ENCODE assay signal across 8 cellular contexts in the genomic region with DNA sequence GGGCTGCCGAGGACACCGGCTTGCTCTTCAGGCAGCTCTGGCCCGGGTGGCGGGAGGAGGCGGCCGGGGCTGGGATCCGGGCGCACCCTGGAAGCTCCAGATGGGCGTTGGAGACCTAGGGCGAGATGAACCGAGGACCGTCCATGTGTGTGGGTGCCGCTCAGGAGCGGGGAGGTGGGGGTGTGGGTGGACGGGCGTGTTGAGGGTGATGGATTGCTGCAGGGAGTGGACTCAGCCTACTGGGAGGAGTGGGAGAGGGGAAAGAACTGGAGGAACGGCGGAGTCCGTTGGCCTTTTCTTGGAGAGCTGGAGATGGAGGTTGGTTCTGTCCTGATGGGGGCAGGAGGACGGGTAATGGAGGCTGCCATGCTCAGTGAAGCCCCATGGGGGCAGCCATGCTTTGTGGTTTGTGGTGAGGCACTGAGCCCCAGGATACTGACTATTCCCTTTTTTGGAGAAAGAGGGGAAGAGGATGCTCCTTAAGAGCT. TPM values are rescaled to one million over a fixed set of nuclear protein-coding genes. Genes with fewer than 3 reads are reported as not detected.
A peak's percentile ranks its signal among the peaks of the same experiment; 100 is the strongest.
DNase-seq lines count a peak whose midpoint lies in the region; ATAC-seq and TF ChIP-seq lines count a peak whose summit lies in the region.

No MANE protein-coding gene starts in this region.

- no peak overlapping the region for H2AFZ ChIP-seq in PC-3 (ENCODE audit: low read length)

- no peak for TF ChIP-seq EP300 in sigmoid colon (IDR thresholded peaks at IDR 0.05)

- TF ChIP-seq CTCF in GM12864 (IDR thresholded peaks at IDR 0.05; ENCODE audit: low read depth, low read length, missing control alignments) (peak; percentile 12), PC-3 (conservative IDR thresholded peaks at IDR 0.05; ENCODE audit: low read depth, low read length) (peak; percentile 23; the same call in 1 of the 2 replicates), natural killer cell (IDR thresholded peaks at IDR 0.05) (no peak), sigmoid colon (IDR thresholded peaks at IDR 0.05) (peak in 1 of 4 experiments; percentile 7)

- 14 to 15% methylated on average over 20 of the region's 20 CpGs for WGBS in sigmoid colon, 2 donors

- H3K27me3 ChIP-seq in PC-3 (ENCODE audit: low read length) (no peaks in the 10 kb centered on the region), sigmoid colon (peaks cover 19 to 75% (median 55%) of the 10 kb centered on the region in 3 donors)

- peak; percentile 12 to 26 for DNase-seq in AML-193 (lab: John Stamatoyannopoulos, UW)
- no peak for DNase-seq in GM12864 (ENCODE audit: low read depth)
- no peak for DNase-seq in PC-3
- DNase-seq in ecto neural progenitor cell (ENCODE audit: low spot score), result peak; percentile 80
- DNase-seq in natural killer cell, result no peak
- no peak for DNase-seq in sigmoid colon

- peaks cover 32 to 39% of the 10 kb centered on the region in 2 donors for H3K27me3 Mint-ChIP-seq in natural killer cell (ENCODE audit: low read depth in 2 of 2)

- CTCF ChIA-PET in PC-3 (lab: Charles Lee), result interaction anchor here (1.0 kb wide), 1 partner anchor 316 kb away, joined by 4 read pairs; no protein-coding TSS in a partner anchor

- no peaks in the 10 kb centered on the region for H3F3A ChIP-seq in PC-3 (ENCODE audit: low read length, unreplicated experiment)

- no peak overlapping the region for H3K27ac Mint-ChIP-seq in natural killer cell

- no peaks in the 10 kb centered on the region for H3K4me1 ChIP-seq in PC-3 (ENCODE audit: insufficient read depth, low read length)
- H3K4me1 ChIP-seq in sigmoid colon, result peaks cover 0 to 13% (median 11%) of the 10 kb centered on the region in 4 donors

- H3K79me2 ChIP-seq in PC-3 (ENCODE audit: low read length), result no peaks in the 10 kb centered on the region

- TF ChIP-seq POLR2A in sigmoid colon (IDR thresholded peaks at IDR 0.05), result no peak

- H3K4me3 ChIP-seq in GM12864 (ENCODE audit: low read depth, low read length) (no peak overlapping the region), PC-3 (ENCODE audit: low read length) (no peak overlapping the region), sigmoid colon (no peak overlapping the region)

- H3K9me3 Mint-ChIP-seq in natural killer cell, result no peaks in the 10 kb centered on the region

- no TSS peak for BruUV-seq in PC-3 (replicated peaks; lab: Mats Ljungman, UMichigan)

- no peaks in the 10 kb centered on the region for H3K36me3 Mint-ChIP-seq in natural killer cell

- no peak for ATAC-seq in PC-3
- ATAC-seq in natural killer cell, result no peak
- ATAC-seq in HG03135 (IDR thresholded peaks at IDR 0.05; ENCODE audit: unreplicated experiment), result no peak
- ATAC-seq in GM21447 (IDR thresholded peaks at IDR 0.05; ENCODE audit: unreplicated experiment), result no peak

- intact Hi-C loops in PC-3 (cut with micrococcal nuclease) (loop anchor here (10.0 kb wide), 1 partner anchor 312 kb away; no protein-coding TSS in a partner anchor), natural killer cell (cut with micrococcal nuclease) (loop anchor here (1.0 to 10.0 kb wide), 3 partner anchors 180 to 372 kb away; no protein-coding TSS in a partner anchor), sigmoid colon (cut with DNase I) (loop anchor here (5.0 kb wide), 1 partner anchor 179 kb away; no protein-coding TSS in a partner anchor)

- H3K36me3 ChIP-seq in PC-3 (ENCODE audit: low read depth, low read length), result no peaks in the 10 kb centered on the region
- peaks cover 0 to 25% (median 0%) of the 10 kb centered on the region in 4 donors for H3K36me3 ChIP-seq in sigmoid colon

- H3K9ac ChIP-seq in PC-3 (ENCODE audit: low read length), result no peak overlapping the region

- H3K4me1 Mint-ChIP-seq in natural killer cell, result peaks cover 10 to 23% of the 10 kb centered on the region in 2 donors

- POLR2A ChIA-PET in PC-3 (lab: Charles Lee; ENCODE audit: unreplicated experiment), result no interaction called here

- H3K9me2 ChIP-seq in PC-3 (replicated peaks; ENCODE audit: low read length), result no peaks in the 10 kb centered on the region

- H3K4me2 ChIP-seq in PC-3 (ENCODE audit: low read length), result no peak overlapping the region

- H3K4me3 Mint-ChIP-seq in natural killer cell, result peak overlapping the region; percentile 62

- no peaks in the 10 kb centered on the region for H3K9me3 ChIP-seq in PC-3 (ENCODE audit: low read length)
- no peaks in the 10 kb centered on the region for H3K9me3 ChIP-seq in sigmoid colon

- no peak overlapping the region for H3K27ac ChIP-seq in PC-3 (ENCODE audit: low read length)
- H3K27ac ChIP-seq in sigmoid colon, result no peak overlapping the region

- no peaks in the 10 kb centered on the region for H4K20me1 ChIP-seq in PC-3 (ENCODE audit: low read length)

RNA-seq across cellular contexts. Expression of gene HIF1AN, which starts 27.1 kb away (rescaled TPM):
- total RNA-seq in PC-3 (2014; rRNA removed) (4.5 TPM in 2 replicates), natural killer cell (10 to 100 TPM; 52.0 to 66.4 (median 58.7) TPM), sigmoid colon (10 to 100 TPM; 13.2 to 23.8 (median 13.9) TPM)
- polyA plus RNA-seq in sigmoid colon, result 10 to 100 TPM in 1 of 3 donors, 1 to 10 TPM in 2; 4.2 to 11.1 (median 5.3) TPM

RNA-seq across cellular contexts. Expression of gene NDUFB8, which starts 33.2 kb away (rescaled TPM):
- 365 and 399 TPM in 2 replicates for total RNA-seq in PC-3 (2014; rRNA removed)
- 100 to 1,000 TPM; 113 to 151 (median 137) TPM for total RNA-seq in natural killer cell
- 100 to 1,000 TPM; 232 to 449 (median 299) TPM for total RNA-seq in sigmoid colon
- 100 to 1,000 TPM; 359 to 419 (median 391) TPM for polyA plus RNA-seq in sigmoid colon

RNA-seq across cellular contexts. Expression of gene SEC31B, which starts 43.2 kb away (rescaled TPM):
- total RNA-seq in PC-3 (2014; rRNA removed), result 1.5 and 1.6 TPM in 2 replicates
- total RNA-seq in natural killer cell, result 10 to 100 TPM; 32.6 to 38.6 (median 38.1) TPM
- 10 to 100 TPM in 1 of 4 donors, 1 to 10 TPM in 3; 3.9 to 19.4 (median 6.4) TPM for total RNA-seq in sigmoid colon
- polyA plus RNA-seq in sigmoid colon, result 10 to 100 TPM in 1 of 3 donors, under 1 TPM in 2; 0.60 to 10.1 (median 0.92) TPM

Comparison
In these comparisons a context has a peak if more than half of its experiments do, and no peak if none do; other contexts are left out.
1. DNase-seq: peak in AML-193 (2 of 2) and ecto neural progenitor cell (single experiment); none in GM12864 (single experiment), PC-3 (single experiment), natural killer cell (single experiment) and sigmoid colon (single experiment).